5 cellular contexts compared by ENCODE assay signal in genomic region chr2:218844334-218844733, GRCh38. TPM values are rescaled to one million over a fixed set of nuclear protein-coding genes. Genes with fewer than 3 reads are reported as not detected.
"Had no signal": no experiment of that assay in that cellular context is flagged by ENCODE, and none has a peak within 500 bp of the region (broad histone marks: within the 10 kb centered on the region; RNA-seq: fewer than 3 reads in every experiment).

No MANE protein-coding gene starts in this region.

RNA-seq across cellular contexts. Expression of gene PRKAG3, which starts 12.7 kb away (rescaled TPM):
- total RNA-seq: HepG2, HT-29, HT1080, IMR-90 had no signal
- polyA plus RNA-seq: HepG2, IgD-negative memory B cell, IMR-90 had no signal

RNA-seq across cellular contexts. Expression of gene WNT6, which starts 15.3 kb away (rescaled TPM):
- total RNA-seq: HT-29, HT1080, IMR-90 had no signal
- polyA plus RNA-seq: HepG2, IMR-90 had no signal

RNA-seq across cellular contexts. Expression of gene WNT10A, which starts 36.3 kb away (rescaled TPM):
- total RNA-seq: HepG2, HT1080, IMR-90 had no signal
- polyA plus RNA-seq: IMR-90 had no signal
